In the genomic region with DNA sequence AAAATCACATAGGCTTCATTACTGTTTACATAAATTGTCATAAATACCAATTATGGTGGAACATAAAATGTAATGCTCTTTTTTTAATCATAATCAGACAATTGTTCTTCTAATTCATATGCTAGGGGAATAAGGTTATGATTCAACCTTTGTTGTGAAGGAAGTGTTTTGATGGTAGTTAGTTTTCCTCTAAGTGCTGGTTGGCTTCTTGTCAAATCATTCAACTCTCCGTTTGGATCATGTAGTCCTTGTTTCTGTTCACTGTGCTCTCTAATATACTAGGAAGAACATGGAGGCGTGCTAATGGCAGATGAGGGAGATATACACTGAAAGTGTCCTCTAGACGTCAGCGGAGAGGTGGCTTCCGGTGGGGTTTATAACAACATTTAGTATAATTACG, we compare ENCODE assay signal across 27 cellular contexts.
"Had no signal": no experiment of that assay in that cellular context is flagged by ENCODE, and none has a peak within 500 bp of the region (broad histone marks: within the 10 kb centered on the region; RNA-seq: fewer than 3 reads in every experiment).

No MANE protein-coding gene starts in this region.

- ATAC-seq: foreskin keratinocyte; left colon; left ventricle myocardium superior; lower lobe of right lung; naive thymus-derived CD4-positive, alpha-beta T cell; right cardiac atrium; stimulated activated effector memory CD8-positive, alpha-beta T cell treated with anti-CD3 and anti-CD28 coated beads, Interleukin-12 subunit alpha, Interleukin-12 subunit beta, amount 100 ng/mL, for 72 hours had no signal

- H3K4me3 ChIP-seq: esophagus muscularis mucosa, lower lobe of right lung, prostate gland, sigmoid colon, stomach, thyroid gland had no signal

- H3K9me3 ChIP-seq: esophagus muscularis mucosa, lower lobe of right lung, prostate gland, sigmoid colon, stomach, thyroid gland had no signal

- DNase-seq: central memory CD4-positive, alpha-beta T cell; effector CD8-positive, alpha-beta T cell; endodermal cell; foreskin keratinocyte; hypothalamus; immature natural killer cell; islet precursor cell; kidney glomerular epithelial cell; left colon; left ventricle myocardium superior; lower lobe of right lung; mesenchymal stem cell; midbrain; naive thymus-derived CD4-positive, alpha-beta T cell; nephron progenitor cell; right cardiac atrium; sigmoid colon; stimulated activated CD4-positive, alpha-beta T cell treated with anti-CD3 and anti-CD28 coated beads, Interleukin-2, amount 100 ng/mL, for 24 hours; stimulated activated CD4-positive, alpha-beta T cell treated with anti-CD3 and anti-CD28 coated beads, Interleukin-4, amount 100 ng/mL, for 24 hours; stimulated activated naive CD4-positive, alpha-beta T cell treated with Interleukin-2 at 50 U/mL for 16 hours; stomach; thyroid gland; trophoblast cell had no signal

- H3K27me3 Mint-ChIP-seq: naive thymus-derived CD4-positive, alpha-beta T cell had no signal

- H3K27ac ChIP-seq: esophagus muscularis mucosa, foreskin keratinocyte, lower lobe of right lung, prostate gland, sigmoid colon, stomach, thyroid gland had no signal

- H3K36me3 ChIP-seq: esophagus muscularis mucosa, lower lobe of right lung, prostate gland, sigmoid colon, stomach, thyroid gland had no signal

- H3K4me1 Mint-ChIP-seq: immature natural killer cell; naive thymus-derived CD4-positive, alpha-beta T cell; stimulated activated effector memory CD8-positive, alpha-beta T cell treated with anti-CD3 and anti-CD28 coated beads, Interleukin-12 subunit alpha, Interleukin-12 subunit beta, amount 100 ng/mL, for 72 hours had no signal

- H3K27ac Mint-ChIP-seq: endodermal cell; immature natural killer cell; naive thymus-derived CD4-positive, alpha-beta T cell; nephron progenitor cell; stimulated activated effector memory CD8-positive, alpha-beta T cell treated with anti-CD3 and anti-CD28 coated beads, Interleukin-12 subunit alpha, Interleukin-12 subunit beta, amount 100 ng/mL, for 72 hours had no signal

- H3K27me3 ChIP-seq: esophagus muscularis mucosa, foreskin keratinocyte, sigmoid colon, stomach, thyroid gland had no signal

- H3K36me3 Mint-ChIP-seq: immature natural killer cell; naive thymus-derived CD4-positive, alpha-beta T cell; stimulated activated effector memory CD8-positive, alpha-beta T cell treated with anti-CD3 and anti-CD28 coated beads, Interleukin-12 subunit alpha, Interleukin-12 subunit beta, amount 100 ng/mL, for 72 hours had no signal

- H3K4me1 ChIP-seq: esophagus muscularis mucosa, foreskin keratinocyte, lower lobe of right lung, prostate gland, sigmoid colon, stomach, thyroid gland had no signal

- H3K4me3 Mint-ChIP-seq: endodermal cell; immature natural killer cell; naive thymus-derived CD4-positive, alpha-beta T cell; nephron progenitor cell; stimulated activated effector memory CD8-positive, alpha-beta T cell treated with anti-CD3 and anti-CD28 coated beads, Interleukin-12 subunit alpha, Interleukin-12 subunit beta, amount 100 ng/mL, for 72 hours had no signal

- H3K9me3 Mint-ChIP-seq: endodermal cell had no signal

- FAIRE-seq: colon had no signal
